8 cellular contexts compared by ENCODE assay signal in the genomic region with DNA sequence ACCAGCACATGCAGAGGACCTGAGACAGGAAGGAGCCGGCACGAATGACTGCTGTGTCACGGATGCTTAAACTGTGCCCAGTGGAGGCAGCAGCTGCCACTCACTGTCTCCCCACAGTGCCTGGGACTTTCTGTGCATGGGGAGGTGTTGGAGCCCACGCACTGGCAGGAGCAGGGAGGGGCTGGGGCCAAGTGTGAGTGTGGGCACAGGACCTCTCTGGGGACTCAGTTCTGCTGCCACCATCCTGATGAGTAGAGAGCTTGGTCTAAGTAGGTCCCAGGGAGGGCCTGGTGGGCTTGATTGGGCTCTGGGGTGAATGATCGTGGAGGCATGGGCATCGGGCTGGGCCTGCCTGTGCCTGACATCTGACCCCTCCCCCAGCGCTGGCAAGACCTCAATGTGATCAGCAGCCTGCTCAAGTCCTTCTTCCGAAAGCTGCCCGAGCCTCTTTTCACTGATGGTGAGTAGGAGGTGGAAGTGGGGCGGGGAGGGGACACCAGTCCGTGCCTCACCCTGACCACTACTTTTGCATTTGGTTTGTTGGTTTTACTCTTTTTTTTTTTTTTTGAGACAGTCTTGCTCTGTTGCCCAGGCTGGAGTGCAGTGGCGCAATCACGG. TPM values are rescaled to one million over a fixed set of nuclear protein-coding genes. Genes with fewer than 3 reads are reported as not detected.
A peak's percentile ranks its signal among the peaks of the same experiment; 100 is the strongest.
DNase-seq lines count a peak whose midpoint lies in the region; ATAC-seq and TF ChIP-seq lines count a peak whose summit lies in the region.
"Not testable (repeated sequence)": the region's sequence is repeated elsewhere in the genome, so short reads cannot be mapped to it uniquely, and the experiment has no call there.

No MANE protein-coding gene starts in this region.

- H4K20me1 ChIP-seq in GM23338 (replicated peaks; ENCODE audit: insufficient read depth) = not testable (repeated sequence)

- not testable (repeated sequence) for H3K4me3 Mint-ChIP-seq in GM23338; activated CD4-positive, alpha-beta memory T cell treated with anti-CD3 and anti-CD28 coated beads, Interleukin-2, amount 10 ng/mL, durations not matched to agents 7 days and 5 days
- peak overlapping the region in 3 of 4 donors; percentile 53 to 97 (median 78) for H3K4me3 Mint-ChIP-seq in IgD-negative memory B cell

- not testable (repeated sequence) for H3K79me2 ChIP-seq in GM23338 (replicated peaks; ENCODE audit: insufficient read depth)

- H3K27ac ChIP-seq in GM23338 (ENCODE audit: low read depth) = not testable (repeated sequence)
- H3K27ac ChIP-seq in coronary artery = peak overlapping the region; percentile 38 to 91

- H3K27me3 Mint-ChIP-seq in GM23338 (ENCODE audit: insufficient read depth, low read depth, poor library complexity) = peaks cover 11% of the 10 kb centered on the region
- not testable (repeated sequence) for H3K27me3 Mint-ChIP-seq in IgD-negative memory B cell; activated CD4-positive, alpha-beta memory T cell treated with anti-CD3 and anti-CD28 coated beads, Interleukin-2, amount 10 ng/mL, durations not matched to agents 7 days and 5 days

- H3K36me3 Mint-ChIP-seq in GM23338 (ENCODE audit: low read depth) = peaks cover 75% of the 10 kb centered on the region
- not testable (repeated sequence) for H3K36me3 Mint-ChIP-seq in IgD-negative memory B cell; activated CD4-positive, alpha-beta memory T cell treated with anti-CD3 and anti-CD28 coated beads, Interleukin-2, amount 10 ng/mL, durations not matched to agents 7 days and 5 days (ENCODE audit: low read depth)

- H3K4me3 ChIP-seq in GM23338, coronary artery: not testable (repeated sequence)

- H3K4me2 ChIP-seq in GM23338 = not testable (repeated sequence)

- H3F3A ChIP-seq in GM23338 (replicated peaks; ENCODE audit: low read depth) = not testable (repeated sequence)

- POLR2A ChIA-PET in activated CD4-positive, alpha-beta memory T cell treated with anti-CD3 and anti-CD28 coated beads, Interleukin-2, amount 10 ng/mL, durations not matched to agents 7 days and 5 days (lab: Charles Lee) = not testable (repeated sequence)

- not testable (repeated sequence) for H3K4me1 ChIP-seq in GM23338 (ENCODE audit: insufficient read depth)

- not testable (repeated sequence) for H3K36me3 ChIP-seq in GM23338 (ENCODE audit: insufficient read depth)

- CTCF ChIA-PET in activated CD4-positive, alpha-beta memory T cell treated with anti-CD3 and anti-CD28 coated beads, Interleukin-2, amount 10 ng/mL, durations not matched to agents 7 days and 5 days (lab: Charles Lee) = interaction anchor here (0.7 to 1.2 kb wide), 3 partner anchors 18 to 62 kb away, joined by 3 to 5 read pairs (median 4); no protein-coding TSS in a partner anchor

- H2AFZ ChIP-seq in GM23338 = not testable (repeated sequence)

- 0 out of 2 replicates have a peak overlapping the region, but pooled peaks have one; percentile 61 for H3K27ac Mint-ChIP-seq in GM23338
- H3K27ac Mint-ChIP-seq in IgD-negative memory B cell = peak overlapping the region; percentile 18 to 97 (median 80)
- H3K27ac Mint-ChIP-seq in activated CD4-positive, alpha-beta memory T cell treated with anti-CD3 and anti-CD28 coated beads, Interleukin-2, amount 10 ng/mL, durations not matched to agents 7 days and 5 days = peak overlapping the region; percentile 68

- not testable (repeated sequence) for H3K9me3 Mint-ChIP-seq in GM23338; IgD-negative memory B cell; activated CD4-positive, alpha-beta memory T cell treated with anti-CD3 and anti-CD28 coated beads, Interleukin-2, amount 10 ng/mL, durations not matched to agents 7 days and 5 days

- peak; percentile 27 for DNase-seq in DMS53 (lab: John Stamatoyannopoulos, UW)
- not testable (repeated sequence) for DNase-seq in GM23338 (ENCODE audit: low spot score); coronary artery (ENCODE audit: low spot score)
- DNase-seq in activated CD4-positive, alpha-beta memory T cell treated with anti-CD3 and anti-CD28 coated beads, Interleukin-2, amount 10 ng/mL, durations not matched to agents 7 days and 5 days = peak; percentile 53
- DNase-seq in midbrain (lab: John Stamatoyannopoulos, UW) = peak; percentile 13
- peak; percentile 9 for DNase-seq in stimulated activated CD8-positive, alpha-beta memory T cell treated with anti-CD3 and anti-CD28 coated beads, Interleukin-4, amount 100 ng/mL, for 24 hours (ENCODE audit: low read depth)

- H3K9me2 ChIP-seq in GM23338 (ENCODE audit: insufficient read depth) = not testable (repeated sequence)

- TF ChIP-seq CTCF in GM23338 (conservative IDR thresholded peaks at IDR 0.05; ENCODE audit: low read depth in 2 of 2); coronary artery (IDR thresholded peaks at IDR 0.05): not testable (repeated sequence)

- H3K27me3 ChIP-seq in GM23338 (ENCODE audit: insufficient read depth) = not testable (repeated sequence)

- ATAC-seq in GM18873 (IDR thresholded peaks at IDR 0.05; ENCODE audit: low FRiP score, unreplicated experiment) = peak; percentile 77
- ATAC-seq in GM23338 = not testable (repeated sequence)

- H3K4me1 Mint-ChIP-seq in GM23338 = peaks cover 23% of the 10 kb centered on the region
- peaks cover 8 to 17% (median 11%) of the 10 kb centered on the region in 3 donors for H3K4me1 Mint-ChIP-seq in IgD-negative memory B cell
- peaks cover 15% of the 10 kb centered on the region for H3K4me1 Mint-ChIP-seq in activated CD4-positive, alpha-beta memory T cell treated with anti-CD3 and anti-CD28 coated beads, Interleukin-2, amount 10 ng/mL, durations not matched to agents 7 days and 5 days

RNA-seq across cellular contexts. Expression of gene ARHGAP23, which starts 57.5 kb away (rescaled TPM):
- total RNA-seq in GM23338 (2014; rRNA removed; shearing (Covaris generic)) = 116 and 150 TPM in 2 replicates
- 21.4 and 24.1 TPM in 2 replicates for polyA plus RNA-seq in GM23338 (2016; fragmentation: Nextera tagmentation; extraction: Ambion mirVana)
- not detected for polyA plus RNA-seq in IgD-negative memory B cell
- total RNA-seq in activated CD4-positive, alpha-beta memory T cell treated with anti-CD3 and anti-CD28 coated beads, Interleukin-2, amount 10 ng/mL, durations not matched to agents 7 days and 5 days = under 1 TPM; 0.73 to 0.81 TPM

Comparison
In these comparisons a context has a peak if more than half of its experiments do, and no peak if none do; other contexts are left out.
1. RNA of gene ARHGAP23, which starts 57.5 kb away (total RNA-seq): 116 to 150 TPM in GM23338; 0.73 to 0.81 TPM in activated CD4-positive, alpha-beta memory T cell treated with anti-CD3 and anti-CD28 coated beads, Interleukin-2, amount 10 ng/mL, durations not matched to agents 7 days and 5 days; every median in the first group is over 10 times any median in the second.
2. Peak in every context shown above with its lines, with median percentiles within 50 percentile points of each other: H3K27ac Mint-ChIP-seq.